1 cellular context compared by ENCODE assay signal in the genomic region with DNA sequence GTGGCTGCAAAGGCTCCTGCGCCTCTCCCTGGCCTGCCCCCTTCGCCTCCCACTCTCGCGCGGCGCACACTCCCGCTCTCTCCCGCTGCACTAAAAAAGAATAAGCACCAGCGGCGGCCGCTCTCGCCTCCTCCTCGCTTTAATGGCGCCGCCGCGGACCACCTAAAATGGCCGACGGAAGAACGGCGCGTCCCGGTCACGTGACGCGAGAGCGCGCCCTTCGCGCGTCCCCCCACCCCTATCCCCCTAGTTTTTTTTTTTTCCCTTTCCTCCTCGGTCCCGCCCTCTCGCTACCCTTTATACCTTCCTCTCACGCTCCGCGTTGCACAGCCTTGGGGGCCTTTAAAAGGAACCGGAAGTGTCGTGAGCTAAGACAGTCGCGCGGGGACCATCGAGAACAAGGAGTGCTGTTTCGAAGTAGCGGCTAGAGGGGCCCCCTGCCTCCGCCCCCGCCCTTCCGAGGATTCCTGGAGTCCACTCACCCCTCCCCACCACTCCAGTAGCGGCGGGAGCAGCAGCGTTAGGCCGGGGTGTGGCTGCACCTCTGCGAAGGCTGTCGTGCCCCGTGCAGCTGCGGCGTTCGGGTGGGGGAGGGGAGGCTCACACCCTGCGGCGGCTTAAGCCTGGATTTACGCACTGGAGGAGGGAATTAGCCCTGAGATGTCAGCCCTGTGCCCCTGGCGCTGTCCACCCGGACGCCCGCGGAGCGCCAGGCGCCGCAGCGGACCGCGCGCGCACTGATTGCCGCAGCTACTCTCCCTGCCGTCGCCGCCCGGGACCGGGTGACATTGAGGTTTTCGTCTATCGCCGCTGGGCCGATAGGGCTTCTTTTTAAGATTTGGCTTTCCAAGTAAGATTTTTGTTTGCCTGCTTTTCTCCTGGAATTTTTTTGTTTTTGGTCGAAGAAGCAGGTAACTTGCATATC.
TF ChIP-seq lines count a peak whose summit lies in the region.

TSS of gene HNRNPD (minus strand) at position 176 of the 925 bp plus-strand sequence. CDS start 313 bp downstream, outside the sequence.

TF ChIP-seq in K562, 482 proteins besides CTCF, POLR2A, EP300 and RAD21 (continued from another document and continues in another):
- TF ChIP-seq FOXP4 (CRISPR knock-in tag; IDR thresholded peaks at IDR 0.05; ENCODE audit: borderline replicate concordance): 0 out of 2 replicates have a peak, but pooled peaks have one; percentile 41
- TF ChIP-seq, protein P1, sequence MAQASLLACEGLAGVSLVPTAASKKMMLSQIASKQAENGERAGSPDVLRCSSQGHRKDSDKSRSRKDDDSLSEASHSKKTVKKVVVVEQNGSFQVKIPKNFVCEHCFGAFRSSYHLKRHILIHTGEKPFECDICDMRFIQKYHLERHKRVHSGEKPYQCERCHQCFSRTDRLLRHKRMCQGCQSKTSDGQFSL (CRISPR knock-in tag; IDR thresholded peaks at IDR 0.05): no peak; the same call in 1 of the 2 replicates
- TF ChIP-seq, protein P1 (tag; IDR thresholded peaks at IDR 0.05): peak in 1 of 2 experiments; percentile 75; a peak in 2 of 4 replicates
- no peak for TF ChIP-seq NR2F6 (CRISPR knock-in tag; IDR thresholded peaks at IDR 0.05)
- TF ChIP-seq TBL1XR1 (IDR thresholded peaks at IDR 0.05; ENCODE audit: low read length in 2 of 2): peak; percentile 9 to 62; a peak in 3 of 4 replicates
- TF ChIP-seq RUNX1 (IDR thresholded peaks at IDR 0.05; ENCODE audit: low read depth): no peak
- peak; percentile 65 for TF ChIP-seq PHF20 (IDR thresholded peaks at IDR 0.05; ENCODE audit: partially characterized antibody)
- no peak for TF ChIP-seq ZNF699 (CRISPR knock-in tag; IDR thresholded peaks at IDR 0.05; ENCODE audit: insufficient replicate concordance)
- peak; percentile 83 to 85 for TF ChIP-seq NRF1 (conservative IDR thresholded peaks at IDR 0.05 in 1 of 2, IDR thresholded peaks at IDR 0.05 in 1 of 2)
- peak; percentile 83 for TF ChIP-seq RBBP5 (IDR thresholded peaks at IDR 0.05; ENCODE audit: borderline replicate concordance, insufficient read depth, low read length, poor library complexity, severe bottlenecking)
- peak; percentile 98 for TF ChIP-seq CTBP1 (IDR thresholded peaks at IDR 0.05; ENCODE audit: borderline replicate concordance)
- TF ChIP-seq ZNF232 (CRISPR knock-in tag; IDR thresholded peaks at IDR 0.05): peak; percentile 64; the same call in 1 of the 2 replicates
- no peak for TF ChIP-seq BRF2 (IDR thresholded peaks at IDR 0.05; ENCODE audit: borderline replicate concordance, insufficient read depth, insufficient read length)
- no peak for TF ChIP-seq NR4A1 (CRISPR knock-in tag; IDR thresholded peaks at IDR 0.05)
- 0 out of 2 replicates have a peak, but pooled peaks have one; percentile 19 for TF ChIP-seq NR4A1 (tag; IDR thresholded peaks at IDR 0.05)
- peak; percentile 34 for TF ChIP-seq CTCFL (IDR thresholded peaks at IDR 0.05; ENCODE audit: borderline replicate concordance, insufficient read depth, low read depth, low read length, poor library complexity, severe bottlenecking)
- TF ChIP-seq RNF2 (IDR thresholded peaks at IDR 0.05): peak; percentile 87; the same call in 1 of the 2 replicates
- TF ChIP-seq SP1 (CRISPR knock-in tag; IDR thresholded peaks at IDR 0.05): peak; percentile 93
- no peak for TF ChIP-seq MEF2D (tag; conservative IDR thresholded peaks at IDR 0.05; ENCODE audit: low read depth)
- peak; percentile 75 for TF ChIP-seq POLR2H (tag; IDR thresholded peaks at IDR 0.05; ENCODE audit: low read depth)
- TF ChIP-seq FOXM1 (IDR thresholded peaks at IDR 0.05; ENCODE audit: low read depth): no peak; the same call in 1 of the 2 replicates
- no peak for TF ChIP-seq FOXM1 (CRISPR knock-in tag; IDR thresholded peaks at IDR 0.05; ENCODE audit: low read depth)
- TF ChIP-seq ATF1 (CRISPR knock-in tag; IDR thresholded peaks at IDR 0.05): no peak; the same call in 1 of the 2 replicates
- TF ChIP-seq ATF1 (tag; IDR thresholded peaks at IDR 0.05): peak; percentile 90
- peak; percentile 95 for TF ChIP-seq CBFA2T2 (conservative IDR thresholded peaks at IDR 0.05)
- TF ChIP-seq MTA3 (IDR thresholded peaks at IDR 0.05; ENCODE audit: borderline replicate concordance): peak; percentile 77
- TF ChIP-seq NCOA4 (IDR thresholded peaks at IDR 0.05; ENCODE audit: partially characterized antibody): no peak
- 0 out of 2 replicates have a peak, but pooled peaks have one; percentile 56 for TF ChIP-seq SMARCC2 (IDR thresholded peaks at IDR 0.05; ENCODE audit: low read depth)
- peak; percentile 100 for TF ChIP-seq ZNF384 (IDR thresholded peaks at IDR 0.05; ENCODE audit: low read depth, low read length)
- TF ChIP-seq TRIM25 (IDR thresholded peaks at IDR 0.05; ENCODE audit: borderline replicate concordance): no peak
- TF ChIP-seq, protein P2, sequence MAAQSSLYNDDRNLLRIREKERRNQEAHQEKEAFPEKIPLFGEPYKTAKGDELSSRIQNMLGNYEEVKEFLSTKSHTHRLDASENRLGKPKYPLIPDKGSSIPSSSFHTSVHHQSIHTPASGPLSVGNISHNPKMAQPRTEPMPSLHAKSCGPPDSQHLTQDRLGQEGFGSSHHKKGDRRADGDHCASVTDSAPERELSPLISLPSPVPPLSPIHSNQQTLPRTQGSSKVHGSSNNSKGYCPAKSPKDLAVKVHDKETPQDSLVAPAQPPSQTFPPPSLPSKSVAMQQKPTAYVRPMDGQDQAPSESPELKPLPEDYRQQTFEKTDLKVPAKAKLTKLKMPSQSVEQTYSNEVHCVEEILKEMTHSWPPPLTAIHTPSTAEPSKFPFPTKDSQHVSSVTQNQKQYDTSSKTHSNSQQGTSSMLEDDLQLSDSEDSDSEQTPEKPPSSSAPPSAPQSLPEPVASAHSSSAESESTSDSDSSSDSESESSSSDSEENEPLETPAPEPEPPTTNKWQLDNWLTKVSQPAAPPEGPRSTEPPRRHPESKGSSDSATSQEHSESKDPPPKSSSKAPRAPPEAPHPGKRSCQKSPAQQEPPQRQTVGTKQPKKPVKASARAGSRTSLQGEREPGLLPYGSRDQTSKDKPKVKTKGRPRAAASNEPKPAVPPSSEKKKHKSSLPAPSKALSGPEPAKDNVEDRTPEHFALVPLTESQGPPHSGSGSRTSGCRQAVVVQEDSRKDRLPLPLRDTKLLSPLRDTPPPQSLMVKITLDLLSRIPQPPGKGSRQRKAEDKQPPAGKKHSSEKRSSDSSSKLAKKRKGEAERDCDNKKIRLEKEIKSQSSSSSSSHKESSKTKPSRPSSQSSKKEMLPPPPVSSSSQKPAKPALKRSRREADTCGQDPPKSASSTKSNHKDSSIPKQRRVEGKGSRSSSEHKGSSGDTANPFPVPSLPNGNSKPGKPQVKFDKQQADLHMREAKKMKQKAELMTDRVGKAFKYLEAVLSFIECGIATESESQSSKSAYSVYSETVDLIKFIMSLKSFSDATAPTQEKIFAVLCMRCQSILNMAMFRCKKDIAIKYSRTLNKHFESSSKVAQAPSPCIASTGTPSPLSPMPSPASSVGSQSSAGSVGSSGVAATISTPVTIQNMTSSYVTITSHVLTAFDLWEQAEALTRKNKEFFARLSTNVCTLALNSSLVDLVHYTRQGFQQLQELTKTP (IDR thresholded peaks at IDR 0.05; ENCODE audit: low read depth in 1 of 2, partially characterized antibody in 2 of 2): peak in 1 of 2 experiments; percentile 88
- no peak for TF ChIP-seq CAMTA2 (CRISPR knock-in tag; conservative IDR thresholded peaks at IDR 0.05)
- TF ChIP-seq, protein P3, sequence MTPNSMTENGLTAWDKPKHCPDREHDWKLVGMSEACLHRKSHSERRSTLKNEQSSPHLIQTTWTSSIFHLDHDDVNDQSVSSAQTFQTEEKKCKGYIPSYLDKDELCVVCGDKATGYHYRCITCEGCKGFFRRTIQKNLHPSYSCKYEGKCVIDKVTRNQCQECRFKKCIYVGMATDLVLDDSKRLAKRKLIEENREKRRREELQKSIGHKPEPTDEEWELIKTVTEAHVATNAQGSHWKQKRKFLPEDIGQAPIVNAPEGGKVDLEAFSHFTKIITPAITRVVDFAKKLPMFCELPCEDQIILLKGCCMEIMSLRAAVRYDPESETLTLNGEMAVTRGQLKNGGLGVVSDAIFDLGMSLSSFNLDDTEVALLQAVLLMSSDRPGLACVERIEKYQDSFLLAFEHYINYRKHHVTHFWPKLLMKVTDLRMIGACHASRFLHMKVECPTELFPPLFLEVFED (CRISPR knock-in tag; conservative IDR thresholded peaks at IDR 0.05): peak; percentile 55; the same call in 1 of the 2 replicates
- no peak; the same call in 1 of the 2 replicates for TF ChIP-seq MYNN (IDR thresholded peaks at IDR 0.05)
- TF ChIP-seq MYNN (CRISPR knock-in tag; IDR thresholded peaks at IDR 0.05): no peak
- no peak for TF ChIP-seq MTA2 (IDR thresholded peaks at IDR 0.05; ENCODE audit: low read depth)
- TF ChIP-seq, protein P4, sequence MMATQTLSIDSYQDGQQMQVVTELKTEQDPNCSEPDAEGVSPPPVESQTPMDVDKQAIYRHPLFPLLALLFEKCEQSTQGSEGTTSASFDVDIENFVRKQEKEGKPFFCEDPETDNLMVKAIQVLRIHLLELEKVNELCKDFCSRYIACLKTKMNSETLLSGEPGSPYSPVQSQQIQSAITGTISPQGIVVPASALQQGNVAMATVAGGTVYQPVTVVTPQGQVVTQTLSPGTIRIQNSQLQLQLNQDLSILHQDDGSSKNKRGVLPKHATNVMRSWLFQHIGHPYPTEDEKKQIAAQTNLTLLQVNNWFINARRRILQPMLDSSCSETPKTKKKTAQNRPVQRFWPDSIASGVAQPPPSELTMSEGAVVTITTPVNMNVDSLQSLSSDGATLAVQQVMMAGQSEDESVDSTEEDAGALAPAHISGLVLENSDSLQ (IDR thresholded peaks at IDR 0.05): no peak; the same call in 1 of the 2 replicates
- TF ChIP-seq KDM2B (CRISPR knock-in tag; IDR thresholded peaks at IDR 0.05): peak; percentile 34; the same call in 1 of the 2 replicates
- TF ChIP-seq RB1 (IDR thresholded peaks at IDR 0.05; ENCODE audit: low read depth): peak; percentile 84
- TF ChIP-seq HDAC2 (IDR thresholded peaks at IDR 0.05): peak; percentile 83
- no peak for TF ChIP-seq ZFP30 (CRISPR knock-in tag; IDR thresholded peaks at IDR 0.05; ENCODE audit: borderline replicate concordance)
- peak; percentile 85 for TF ChIP-seq TBP (optimal IDR thresholded peaks at IDR 0.05; ENCODE audit: low read depth, low read length)
- peak; percentile 94 for TF ChIP-seq HMGN3 (IDR thresholded peaks at IDR 0.05; ENCODE audit: borderline replicate concordance, extremely low read depth, insufficient read length, low read depth, low read length)
- TF ChIP-seq, protein P5, sequence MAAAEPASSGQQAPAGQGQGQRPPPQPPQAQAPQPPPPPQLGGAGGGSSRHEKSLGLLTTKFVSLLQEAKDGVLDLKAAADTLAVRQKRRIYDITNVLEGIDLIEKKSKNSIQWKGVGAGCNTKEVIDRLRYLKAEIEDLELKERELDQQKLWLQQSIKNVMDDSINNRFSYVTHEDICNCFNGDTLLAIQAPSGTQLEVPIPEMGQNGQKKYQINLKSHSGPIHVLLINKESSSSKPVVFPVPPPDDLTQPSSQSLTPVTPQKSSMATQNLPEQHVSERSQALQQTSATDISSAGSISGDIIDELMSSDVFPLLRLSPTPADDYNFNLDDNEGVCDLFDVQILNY (CRISPR knock-in tag; IDR thresholded peaks at IDR 0.05): peak; percentile 62; the same call in 1 of the 2 replicates
